ENCODE assay signal across 2 cellular contexts in the genomic region with DNA sequence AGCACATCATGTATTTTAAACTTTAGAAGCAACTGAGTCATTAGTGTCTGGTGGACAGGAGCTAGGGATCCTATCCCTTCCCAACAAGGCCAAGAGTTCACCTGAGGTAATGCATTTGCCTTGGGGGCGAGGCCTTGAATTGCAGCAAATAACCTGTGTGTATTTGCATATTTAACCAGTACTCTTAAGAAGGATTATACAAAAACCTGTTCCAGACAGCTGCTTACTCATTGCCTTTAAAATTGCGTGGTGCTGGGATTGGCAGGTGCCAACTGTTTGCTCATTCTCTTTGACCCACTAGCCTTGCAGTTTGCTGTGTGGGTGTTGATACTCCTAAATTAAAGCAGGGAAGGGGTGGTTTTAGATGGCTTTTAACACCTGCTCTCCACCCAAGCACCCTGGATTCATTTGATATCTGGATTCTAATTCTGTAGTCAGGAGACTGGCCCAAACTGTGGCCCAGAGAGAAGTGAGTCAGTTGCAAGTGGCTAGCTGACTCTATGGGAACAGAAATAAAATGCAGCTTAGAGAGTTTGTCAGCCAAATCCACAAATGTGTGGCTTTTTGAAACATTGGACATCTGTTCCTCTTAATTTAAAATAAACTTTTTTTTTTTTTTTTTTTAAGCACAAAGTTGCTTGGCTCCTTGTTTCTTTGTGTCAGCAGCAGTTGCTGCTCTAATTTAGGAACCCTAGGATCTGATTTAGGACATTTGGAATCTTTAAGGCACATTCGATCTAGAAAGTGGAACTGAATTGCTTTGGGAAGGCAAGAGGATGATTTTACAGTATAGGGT.
TF ChIP-seq lines count a peak whose summit lies in the region.

No MANE protein-coding gene starts in this region.

TF ChIP-seq in IMR-90, 13 proteins besides CTCF, POLR2A, EP300 and RAD21 (continued from another document):
- TF ChIP-seq MAFK (IDR thresholded peaks at IDR 0.05; ENCODE audit: low read depth, low read length) (no peak), RCOR1 (IDR thresholded peaks at IDR 0.05; ENCODE audit: insufficient replicate concordance, low read length) (peak; percentile 82)

TF ChIP-seq in liver, 16 proteins besides CTCF, POLR2A, EP300 and RAD21:
- TF ChIP-seq EGR1 (IDR thresholded peaks at IDR 0.05; ENCODE audit: low read depth in 2 of 2): peak; percentile 34 to 44
- TF ChIP-seq SP1 (IDR thresholded peaks at IDR 0.05): peak; percentile 81
- TF ChIP-seq, protein P1, sequence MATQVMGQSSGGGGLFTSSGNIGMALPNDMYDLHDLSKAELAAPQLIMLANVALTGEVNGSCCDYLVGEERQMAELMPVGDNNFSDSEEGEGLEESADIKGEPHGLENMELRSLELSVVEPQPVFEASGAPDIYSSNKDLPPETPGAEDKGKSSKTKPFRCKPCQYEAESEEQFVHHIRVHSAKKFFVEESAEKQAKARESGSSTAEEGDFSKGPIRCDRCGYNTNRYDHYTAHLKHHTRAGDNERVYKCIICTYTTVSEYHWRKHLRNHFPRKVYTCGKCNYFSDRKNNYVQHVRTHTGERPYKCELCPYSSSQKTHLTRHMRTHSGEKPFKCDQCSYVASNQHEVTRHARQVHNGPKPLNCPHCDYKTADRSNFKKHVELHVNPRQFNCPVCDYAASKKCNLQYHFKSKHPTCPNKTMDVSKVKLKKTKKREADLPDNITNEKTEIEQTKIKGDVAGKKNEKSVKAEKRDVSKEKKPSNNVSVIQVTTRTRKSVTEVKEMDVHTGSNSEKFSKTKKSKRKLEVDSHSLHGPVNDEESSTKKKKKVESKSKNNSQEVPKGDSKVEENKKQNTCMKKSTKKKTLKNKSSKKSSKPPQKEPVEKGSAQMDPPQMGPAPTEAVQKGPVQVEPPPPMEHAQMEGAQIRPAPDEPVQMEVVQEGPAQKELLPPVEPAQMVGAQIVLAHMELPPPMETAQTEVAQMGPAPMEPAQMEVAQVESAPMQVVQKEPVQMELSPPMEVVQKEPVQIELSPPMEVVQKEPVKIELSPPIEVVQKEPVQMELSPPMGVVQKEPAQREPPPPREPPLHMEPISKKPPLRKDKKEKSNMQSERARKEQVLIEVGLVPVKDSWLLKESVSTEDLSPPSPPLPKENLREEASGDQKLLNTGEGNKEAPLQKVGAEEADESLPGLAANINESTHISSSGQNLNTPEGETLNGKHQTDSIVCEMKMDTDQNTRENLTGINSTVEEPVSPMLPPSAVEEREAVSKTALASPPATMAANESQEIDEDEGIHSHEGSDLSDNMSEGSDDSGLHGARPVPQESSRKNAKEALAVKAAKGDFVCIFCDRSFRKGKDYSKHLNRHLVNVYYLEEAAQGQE (IDR thresholded peaks at IDR 0.05): peak; percentile 61
- TF ChIP-seq TAF1 (conservative IDR thresholded peaks at IDR 0.05): peak; percentile 58
- peak in 1 of 2 donors; percentile 6 for TF ChIP-seq GABPA (IDR thresholded peaks at IDR 0.05 in 1 of 2, conservative IDR thresholded peaks at IDR 0.05 in 1 of 2)
- no peak for TF ChIP-seq HNF4G (IDR thresholded peaks at IDR 0.05)
- TF ChIP-seq YY1 (IDR thresholded peaks at IDR 0.05): peak; percentile 24
- TF ChIP-seq, protein P2, sequence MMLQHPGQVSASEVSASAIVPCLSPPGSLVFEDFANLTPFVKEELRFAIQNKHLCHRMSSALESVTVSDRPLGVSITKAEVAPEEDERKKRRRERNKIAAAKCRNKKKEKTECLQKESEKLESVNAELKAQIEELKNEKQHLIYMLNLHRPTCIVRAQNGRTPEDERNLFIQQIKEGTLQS (IDR thresholded peaks at IDR 0.05): peak; percentile 14
- TF ChIP-seq, protein P3, sequence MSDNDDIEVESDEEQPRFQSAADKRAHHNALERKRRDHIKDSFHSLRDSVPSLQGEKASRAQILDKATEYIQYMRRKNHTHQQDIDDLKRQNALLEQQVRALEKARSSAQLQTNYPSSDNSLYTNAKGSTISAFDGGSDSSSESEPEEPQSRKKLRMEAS (IDR thresholded peaks at IDR 0.05): peak; percentile 46
- TF ChIP-seq NR2F2 (IDR thresholded peaks at IDR 0.05): no peak
- TF ChIP-seq FOXA1 (IDR thresholded peaks at IDR 0.05): no peak
- TF ChIP-seq, protein P4, sequence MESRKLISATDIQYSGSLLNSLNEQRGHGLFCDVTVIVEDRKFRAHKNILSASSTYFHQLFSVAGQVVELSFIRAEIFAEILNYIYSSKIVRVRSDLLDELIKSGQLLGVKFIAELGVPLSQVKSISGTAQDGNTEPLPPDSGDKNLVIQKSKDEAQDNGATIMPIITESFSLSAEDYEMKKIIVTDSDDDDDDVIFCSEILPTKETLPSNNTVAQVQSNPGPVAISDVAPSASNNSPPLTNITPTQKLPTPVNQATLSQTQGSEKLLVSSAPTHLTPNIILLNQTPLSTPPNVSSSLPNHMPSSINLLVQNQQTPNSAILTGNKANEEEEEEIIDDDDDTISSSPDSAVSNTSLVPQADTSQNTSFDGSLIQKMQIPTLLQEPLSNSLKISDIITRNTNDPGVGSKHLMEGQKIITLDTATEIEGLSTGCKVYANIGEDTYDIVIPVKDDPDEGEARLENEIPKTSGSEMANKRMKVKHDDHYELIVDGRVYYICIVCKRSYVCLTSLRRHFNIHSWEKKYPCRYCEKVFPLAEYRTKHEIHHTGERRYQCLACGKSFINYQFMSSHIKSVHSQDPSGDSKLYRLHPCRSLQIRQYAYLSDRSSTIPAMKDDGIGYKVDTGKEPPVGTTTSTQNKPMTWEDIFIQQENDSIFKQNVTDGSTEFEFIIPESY (IDR thresholded peaks at IDR 0.05): peak; percentile 36
- TF ChIP-seq JUND (IDR thresholded peaks at IDR 0.05): peak; percentile 38 to 79
- TF ChIP-seq FOXA2 (IDR thresholded peaks at IDR 0.05): peak; percentile 55
- peak; percentile 90 to 94 for TF ChIP-seq RXRA (IDR thresholded peaks at IDR 0.05)
- TF ChIP-seq HNF4A (conservative IDR thresholded peaks at IDR 0.05): peak; percentile 47 to 62
